18 cellular contexts compared by ENCODE assay signal in the genomic region with DNA sequence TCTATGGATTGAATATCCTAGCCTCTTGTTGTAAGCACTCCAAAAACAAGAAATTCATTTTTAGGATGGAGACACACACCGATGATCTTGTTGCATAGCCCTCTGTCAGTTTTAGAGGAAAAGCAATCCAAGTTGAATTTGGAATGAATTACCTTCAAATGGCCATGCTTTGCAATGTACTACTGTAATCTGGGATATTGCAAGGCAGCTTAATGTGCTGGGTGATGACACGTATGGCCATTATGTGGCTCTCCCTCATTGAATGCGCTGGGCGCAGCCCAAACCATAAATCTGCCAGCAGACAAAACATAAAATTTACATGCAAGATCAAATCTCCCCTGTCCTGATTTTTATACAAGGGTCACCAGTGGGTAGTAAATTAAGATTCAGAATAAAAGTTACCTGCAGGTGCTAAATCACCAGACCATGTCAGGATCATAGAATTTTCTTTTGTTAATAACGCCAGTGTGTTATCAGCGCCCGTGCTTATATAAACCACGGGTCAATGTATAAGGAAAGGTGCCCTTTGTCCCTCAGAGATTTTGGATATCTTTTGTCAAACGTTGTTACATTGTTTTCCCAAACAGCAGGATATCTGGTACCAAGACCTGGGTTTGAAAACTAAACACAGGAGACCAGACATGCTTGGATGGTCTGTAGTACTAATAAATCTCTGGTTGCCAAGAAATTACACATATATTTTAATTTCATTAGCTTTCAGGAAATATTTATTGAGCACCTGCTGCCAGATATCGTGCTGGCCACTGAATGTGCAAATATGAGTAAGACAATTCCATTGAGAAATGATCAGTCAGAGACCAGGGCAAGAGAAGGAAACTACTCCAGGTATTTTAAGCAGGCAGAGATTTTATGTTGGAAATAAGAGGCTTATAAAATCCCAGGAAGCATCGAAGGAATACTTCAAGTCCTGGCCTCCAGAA.
DNase-seq lines count a peak whose midpoint lies in the region; ATAC-seq and TF ChIP-seq lines count a peak whose summit lies in the region.
"Had no signal": no experiment of that assay in that cellular context is flagged by ENCODE, and none has a peak within 500 bp of the region (broad histone marks: within the 10 kb centered on the region; RNA-seq: fewer than 3 reads in every experiment).

No MANE protein-coding gene starts in this region.

- H3K9me3 ChIP-seq in CD4-positive, alpha-beta T cell (ENCODE audit: control insufficient read depth, low read length), result no peaks in the 10 kb centered on the region
- H3K9me3 ChIP-seq: BLaER1 treated with 17β-estradiol and CSF1 and Interleukin-3, amounts not matched to agents 10 nM and 100 nM; Caco-2 had no signal

- no peak overlapping the region for H3K27ac ChIP-seq in CD4-positive, alpha-beta T cell (ENCODE audit: low read depth, low read length)
- H3K27ac ChIP-seq: BLaER1 treated with 17β-estradiol and CSF1 and Interleukin-3, amounts not matched to agents 10 nM and 100 nM; GM23248 had no signal

- no peak overlapping the region for H3K27ac Mint-ChIP-seq in nephron progenitor cell
- H3K27ac Mint-ChIP-seq in CD4-positive, alpha-beta T cell, result no peak overlapping the region
- H3K27ac Mint-ChIP-seq: T-helper 2 cell treated with Interferon-gamma antibody and Interleukin-4, amounts not matched to agents 5 μg/mL and 100 μg/mL, for 36 hours had no signal

- POLR2A ChIA-PET in CD4-positive, alpha-beta T cell (lab: Charles Lee), result no interaction called here

- CTCF ChIA-PET in CD4-positive, alpha-beta T cell (lab: Charles Lee), result no interaction called here

- intact Hi-C loops in CD4-positive, alpha-beta T cell (cut with DNase I, micrococcal nuclease), result no loop called here

- H3K36me3 Mint-ChIP-seq in nephron progenitor cell (ENCODE audit: low read depth), result no peaks in the 10 kb centered on the region
- H3K36me3 Mint-ChIP-seq in CD4-positive, alpha-beta T cell (ENCODE audit: low read depth), result no peaks in the 10 kb centered on the region

- no peaks in the 10 kb centered on the region for H3K9me3 Mint-ChIP-seq in nephron progenitor cell
- H3K9me3 Mint-ChIP-seq in CD4-positive, alpha-beta T cell, result no peaks in the 10 kb centered on the region
- H3K9me3 Mint-ChIP-seq: T-helper 2 cell treated with Interferon-gamma antibody and Interleukin-4, amounts not matched to agents 5 μg/mL and 100 μg/mL, for 36 hours had no signal

- no peak for TF ChIP-seq CTCF in nephron progenitor cell (IDR thresholded peaks at IDR 0.05)
- TF ChIP-seq CTCF in CD4-positive, alpha-beta T cell (IDR thresholded peaks at IDR 0.05), result no peak

- no peaks in the 10 kb centered on the region for H3K27me3 ChIP-seq in CD4-positive, alpha-beta T cell (ENCODE audit: control insufficient read depth, insufficient read depth, low read length)
- H3K27me3 ChIP-seq: BLaER1 treated with 17β-estradiol and CSF1 and Interleukin-3, amounts not matched to agents 10 nM and 100 nM had no signal

- no peak for ATAC-seq in CD4-positive, alpha-beta T cell (ENCODE audit: poor library complexity)
- ATAC-seq: HCT116, Panc1 had no signal

- H3K27me3 Mint-ChIP-seq in nephron progenitor cell (ENCODE audit: low read depth, poor library complexity), result peaks cover 14% of the 10 kb centered on the region
- H3K27me3 Mint-ChIP-seq in CD4-positive, alpha-beta T cell, result peaks cover 15% of the 10 kb centered on the region

- DNase-seq in NCI-H2107 treated with DMSO at 0.1 percent for 48 hours (lab: John Stamatoyannopoulos, UW; ENCODE audit: unreplicated experiment) (peak; percentile 3), NCI-H2107 (lab: John Stamatoyannopoulos, UW) (no peak), NCI-H1417 treated with DMSO at 0.1 percent for 48 hours (lab: John Stamatoyannopoulos, UW) (peak; percentile 46), NCI-H748 treated with DMSO at 0.1 percent for 48 hours (lab: John Stamatoyannopoulos, UW) (peak; percentile 79), nephron progenitor cell (peak; percentile 19), kidney tubule cell (ENCODE audit: low spot score) (no peak)
- DNase-seq in CD4-positive, alpha-beta T cell, result no peak
- DNase-seq in activated naive CD4-positive, alpha-beta T cell treated with Interleukin-2 at 50 U/mL for 16 hours, result no peak
- DNase-seq: Caco-2, DMS79, GM23248, MV-4-11, NCI-H2227 treated with DMSO at 0.1 percent for 48 hours, NCI-H524 treated with DMSO at 0.1 percent for 48 hours had no signal

- H3K4me3 Mint-ChIP-seq in nephron progenitor cell, result peak overlapping the region; percentile 29
- no peak overlapping the region for H3K4me3 Mint-ChIP-seq in CD4-positive, alpha-beta T cell
- H3K4me3 Mint-ChIP-seq: T-helper 2 cell treated with Interferon-gamma antibody and Interleukin-4, amounts not matched to agents 5 μg/mL and 100 μg/mL, for 36 hours had no signal

- H3K4me1 Mint-ChIP-seq in nephron progenitor cell, result peaks cover 55% of the 10 kb centered on the region
- H3K4me1 Mint-ChIP-seq in CD4-positive, alpha-beta T cell (ENCODE audit: low read depth), result no peaks in the 10 kb centered on the region

Comparison
In these comparisons a context has a peak if more than half of its experiments do, and no peak if none do; other contexts are left out.
1. DNase-seq: peak in NCI-H2107 treated with DMSO at 0.1 percent for 48 hours (single experiment), NCI-H1417 treated with DMSO at 0.1 percent for 48 hours (single experiment), NCI-H748 treated with DMSO at 0.1 percent for 48 hours (single experiment) and nephron progenitor cell (single experiment); none in NCI-H2107 (single experiment), CD4-positive, alpha-beta T cell (0 of 10), activated naive CD4-positive, alpha-beta T cell treated with Interleukin-2 at 50 U/mL for 16 hours (single experiment) and kidney tubule cell (single experiment).